ENCODE assay signal across 8 cellular contexts in the genomic region with DNA sequence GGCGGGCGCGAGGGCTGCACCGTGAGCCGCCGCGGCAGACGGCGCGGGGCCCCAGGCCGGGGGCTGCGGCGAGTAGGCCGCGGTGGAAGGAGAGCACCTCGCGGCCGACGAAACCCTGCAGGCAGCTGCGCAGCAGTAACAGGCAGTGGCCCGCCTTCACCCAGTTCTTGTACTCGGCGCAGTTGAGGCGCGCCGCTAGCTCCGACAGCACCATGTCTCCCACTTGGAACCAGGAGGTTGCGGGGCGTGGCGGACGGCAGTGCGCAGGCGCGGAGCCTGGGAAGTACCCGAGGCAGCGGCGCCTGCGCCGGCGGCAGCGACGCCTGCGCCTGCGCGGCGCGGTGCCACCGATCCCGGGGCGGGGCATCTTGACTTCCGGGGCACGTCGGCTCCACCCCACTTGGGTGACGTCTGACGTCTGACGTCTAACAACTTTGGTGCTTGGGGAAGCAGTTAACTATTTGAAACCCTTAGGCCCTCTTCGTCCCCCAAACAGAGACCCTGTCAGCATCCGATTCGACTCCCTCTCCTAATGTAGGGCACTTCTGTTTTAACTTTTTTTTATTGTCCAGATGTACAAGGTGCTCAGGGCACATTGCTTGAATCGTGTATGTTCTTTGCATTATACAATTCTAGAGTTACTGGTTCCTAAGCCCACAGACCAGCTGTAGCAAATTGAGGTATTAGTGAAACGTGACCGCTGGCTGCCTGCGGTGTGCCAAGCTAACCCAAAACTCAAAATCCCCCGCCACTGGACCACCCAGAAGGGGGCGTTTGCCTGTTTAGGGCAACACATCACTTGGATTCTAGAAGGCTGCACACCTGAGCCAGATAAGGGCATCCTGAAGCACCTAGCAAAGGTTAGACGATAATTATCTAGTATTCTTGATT. TPM values are rescaled to one million over a fixed set of nuclear protein-coding genes. Genes with fewer than 3 reads are reported as not detected.
A peak's percentile ranks its signal among the peaks of the same experiment; 100 is the strongest.
DNase-seq lines count a peak whose midpoint lies in the region; ATAC-seq and TF ChIP-seq lines count a peak whose summit lies in the region.

CXorf38 (minus strand) TSS at position 255 of the 891 bp plus-strand sequence; CDS start at position 214, 41 bp downstream.

- ATAC-seq in GM18499 (IDR thresholded peaks at IDR 0.05; ENCODE audit: insufficient read depth, unreplicated experiment) (peak; percentile 58), HG02938 (IDR thresholded peaks at IDR 0.05; ENCODE audit: unreplicated experiment) (peak; percentile 54), T-helper 17 cell (peak; percentile 77), left ventricle myocardium superior (peak; percentile 89)

- H3K27ac ChIP-seq in angular gyrus (ENCODE audit: low read depth, low read length) (peak within 1 kb of the TSS; percentile 72), uterus (peak within 1 kb of the TSS; percentile 82 to 83)

- peaks cover 0 to 3% of the 10 kb centered on the region in 2 donors for H3K4me1 ChIP-seq in uterus

- H3K4me1 Mint-ChIP-seq in T-helper 17 cell = peaks cover 17% of the 10 kb centered on the region

- TF ChIP-seq POLR2A in uterus (IDR thresholded peaks at IDR 0.05) = peak; percentile 31 to 76

- H3K4me3 ChIP-seq in uterus = peak within 1 kb of the TSS; percentile 53 to 94

- no peaks in the 10 kb centered on the region for H3K27me3 Mint-ChIP-seq in T-helper 17 cell

- no peak for TF ChIP-seq CTCF in uterus (IDR thresholded peaks at IDR 0.05)

- H3K36me3 Mint-ChIP-seq in T-helper 17 cell (ENCODE audit: low read depth) = peaks cover 9% of the 10 kb centered on the region

- H3K4me3 Mint-ChIP-seq in T-helper 17 cell = peak within 1 kb of the TSS; percentile 95

- H3K27ac Mint-ChIP-seq in T-helper 17 cell = peak within 1 kb of the TSS; percentile 92

- no peaks in the 10 kb centered on the region for H3K36me3 ChIP-seq in uterus

- no peaks in the 10 kb centered on the region for H3K27me3 ChIP-seq in uterus

- intact Hi-C loops in left ventricle myocardium superior (cut with micrococcal nuclease) (no loop called here), uterus (cut with DNase I; ENCODE audit: low total_unique reads) (no loop called here)

- no peaks in the 10 kb centered on the region for H3K9me3 ChIP-seq in T-helper 17 cell (ENCODE audit: control insufficient read depth, low read length, poor library complexity, severe bottlenecking)
- no peaks in the 10 kb centered on the region for H3K9me3 ChIP-seq in uterus

- peak; percentile 74 to 78 for DNase-seq in NCI-H187 (lab: John Stamatoyannopoulos, UW)
- peak; percentile 85 to 88 (median 87) for DNase-seq in T-helper 17 cell
- peak; percentile 94 for DNase-seq in left ventricle myocardium superior
- DNase-seq in putamen (ENCODE audit: low spot score) = peak; percentile 87
- peak; percentile 93 to 98 for DNase-seq in uterus

RNA-seq across cellular contexts. Expression of gene CXorf38, which starts in this region (rescaled TPM):
- total RNA-seq in T-helper 17 cell (10 to 100 TPM; 15.7 to 17.4 TPM), left ventricle myocardium superior (4.5 TPM), uterus (10 to 100 TPM in 3 of 4 donors, 1 to 10 TPM in 1; 3.6 to 29.1 (median 21.7) TPM)

Comparison
In these comparisons a context has a peak if more than half of its experiments do, and no peak if none do; other contexts are left out.
1. Peak in every context shown above with its lines: DNase-seq, ATAC-seq, H3K4me3 ChIP-seq and H3K27ac ChIP-seq.